11 cellular contexts compared by ENCODE assay signal in the genomic region with DNA sequence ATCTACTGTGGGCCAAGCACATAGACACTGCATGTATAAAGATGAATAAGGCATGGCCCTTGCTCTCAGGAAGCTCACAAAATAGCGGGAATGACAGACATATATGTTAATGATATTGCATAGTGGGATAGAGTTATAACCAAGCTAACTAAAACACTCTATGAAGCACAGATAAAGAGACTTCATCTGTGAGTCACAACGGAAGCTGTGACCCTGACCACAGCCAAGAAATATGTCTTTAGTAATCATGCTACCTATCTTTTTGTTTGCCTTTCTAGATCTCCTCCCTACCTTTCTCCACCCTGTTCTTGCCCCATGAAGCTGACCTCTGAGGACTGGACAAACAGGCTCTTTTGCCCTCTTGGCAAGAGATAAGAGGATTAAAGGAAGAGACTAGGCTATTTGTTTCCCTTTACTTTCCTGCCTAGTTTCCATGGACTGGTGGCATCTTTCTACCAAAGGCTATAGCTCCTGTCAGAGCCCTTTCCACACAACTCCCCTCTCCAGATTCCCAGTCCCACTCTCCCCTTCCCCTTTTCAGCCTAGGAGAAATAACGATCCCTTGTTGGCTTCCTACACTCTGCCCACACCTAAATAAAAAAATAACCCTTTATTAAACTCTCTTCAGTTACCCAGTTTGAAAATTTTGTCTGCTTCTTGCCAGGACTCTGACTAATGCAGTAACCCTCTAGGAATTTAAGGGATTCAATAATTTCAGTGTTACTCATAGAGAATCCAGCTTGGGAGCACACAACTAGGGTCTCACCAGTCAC.
DNase-seq lines count a peak whose midpoint lies in the region; ATAC-seq and TF ChIP-seq lines count a peak whose summit lies in the region.
"Had no signal": no experiment of that assay in that cellular context is flagged by ENCODE, and none has a peak within 500 bp of the region (broad histone marks: within the 10 kb centered on the region; RNA-seq: fewer than 3 reads in every experiment).

No MANE protein-coding gene starts in this region.

- no TSS peak for BruUV-seq in A673 (replicated peaks; lab: Mats Ljungman, UMichigan)

- no peak overlapping the region for H3K27ac ChIP-seq in A673 (ENCODE audit: low read depth, low read length, poor library complexity, severe bottlenecking)
- H3K27ac ChIP-seq in adrenal gland = peak overlapping the region in 1 of 5 donors; percentile 18
- H3K27ac ChIP-seq: BLaER1 had no signal

- no peaks in the 10 kb centered on the region for H3K36me3 ChIP-seq in A673 (ENCODE audit: insufficient read depth, low read length, poor library complexity, severe bottlenecking)
- no peaks in the 10 kb centered on the region for H3K36me3 ChIP-seq in adrenal gland (replicated peaks in 1 of 2)
- H3K36me3 ChIP-seq: BLaER1 had no signal

- H3K27me3 ChIP-seq in A673 (replicated peaks; ENCODE audit: insufficient read depth, low read depth, low read length, poor library complexity) = no peaks in the 10 kb centered on the region
- no peaks in the 10 kb centered on the region for H3K27me3 ChIP-seq in adrenal gland
- H3K27me3 ChIP-seq: BLaER1 had no signal

- no peak for TF ChIP-seq CTCF in A673 (conservative IDR thresholded peaks at IDR 0.05; ENCODE audit: low read depth, low read length)
- TF ChIP-seq CTCF in adrenal gland (IDR thresholded peaks at IDR 0.05) = no peak

- CTCF ChIA-PET in A673 (lab: Charles Lee) = no interaction called here

- ATAC-seq in HG02970 (IDR thresholded peaks at IDR 0.05; ENCODE audit: low FRiP score, unreplicated experiment) = no peak
- no peak for ATAC-seq in HG02884 (IDR thresholded peaks at IDR 0.05; ENCODE audit: unreplicated experiment)

- H3K9me3 ChIP-seq in A673 (ENCODE audit: low read depth, low read length, poor library complexity, severe bottlenecking) = no peaks in the 10 kb centered on the region
- H3K9me3 ChIP-seq in adrenal gland (replicated peaks in 1 of 3) = no peaks in the 10 kb centered on the region
- H3K9me3 ChIP-seq: BLaER1 had no signal

- POLR2A ChIA-PET in A673 (lab: Charles Lee; ENCODE audit: low non-redundant PET) = no interaction called here

- WGBS in adrenal gland, 4 donors = 51 to 62% (median 54%) methylated on average over 3 of the region's 3 CpGs

- intact Hi-C loops in A673 (cut with micrococcal nuclease; ENCODE audit: unreplicated experiment) = no loop called here
- intact Hi-C loops in adrenal gland (cut with DNase I) = no loop called here

- DNase-seq in A673 (ENCODE audit: low spot score) (peak; percentile 26), HPDE6-E6E7 (ENCODE audit: extremely low spot score) (peak; percentile 58), adrenal gland (peak in 4 of 7 donors; percentile 15 to 22 (median 20)), kidney glomerular epithelial cell (lab: John Stamatoyannopoulos, UW) (peak; percentile 57), DMS79 (lab: John Stamatoyannopoulos, UW) (no peak)
- DNase-seq in effector CD8-positive, alpha-beta T cell (lab: John Stamatoyannopoulos, UW) = no peak
- DNase-seq: NCI-H2029; stimulated activated CD4-positive, alpha-beta T cell treated with anti-CD3 and anti-CD28 coated beads, Interleukin-2, amount 100 ng/mL, for 24 hours had no signal

- no peaks in the 10 kb centered on the region for H3K4me1 ChIP-seq in A673 (ENCODE audit: insufficient read depth, low read length, poor library complexity, severe bottlenecking)
- peaks cover 8 to 11% of the 10 kb centered on the region in 2 donors for H3K4me1 ChIP-seq in adrenal gland (replicated peaks in 1 of 2)
- H3K4me1 ChIP-seq: BLaER1 had no signal

- H3K4me3 ChIP-seq in A673 (ENCODE audit: low read depth, low read length, poor library complexity, severe bottlenecking) (no peak overlapping the region), adrenal gland (no peak overlapping the region)
- H3K4me3 ChIP-seq: BLaER1 had no signal

- no peak for TF ChIP-seq POLR2A in adrenal gland (IDR thresholded peaks at IDR 0.05)

Comparison
In these comparisons a context has a peak if more than half of its experiments do, and no peak if none do; other contexts are left out.
1. DNase-seq: peak in A673 (single experiment), HPDE6-E6E7 (single experiment), adrenal gland (4 of 7) and kidney glomerular epithelial cell (single experiment); none in DMS79 (single experiment) and effector CD8-positive, alpha-beta T cell (single experiment).